In the genomic region with DNA sequence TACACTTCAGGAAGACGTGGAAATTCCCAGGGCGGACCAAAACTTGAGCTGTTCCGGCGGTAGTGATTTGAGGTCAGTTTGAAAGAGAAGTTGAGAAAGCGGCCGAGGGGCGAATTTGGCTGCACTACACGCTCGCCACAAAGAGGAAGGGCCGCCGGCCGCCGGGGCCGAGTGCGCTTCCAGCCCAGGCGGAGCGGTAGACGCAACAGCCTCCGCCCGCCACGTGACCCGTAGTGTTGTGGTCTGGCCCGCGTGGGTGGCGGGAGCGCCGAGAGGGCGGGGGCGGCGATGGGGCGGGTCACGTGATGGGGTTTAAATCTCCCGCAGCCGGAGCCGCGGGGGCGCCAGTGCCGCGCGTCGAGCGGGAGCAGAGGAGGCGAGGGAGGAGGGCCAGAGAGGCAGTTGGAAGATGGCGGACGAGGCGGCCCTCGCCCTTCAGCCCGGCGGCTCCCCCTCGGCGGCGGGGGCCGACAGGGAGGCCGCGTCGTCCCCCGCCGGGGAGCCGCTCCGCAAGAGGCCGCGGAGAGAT, we compare ENCODE assay signal across 1 cellular context.
TF ChIP-seq lines count a peak whose summit lies in the region.

Gene SIRT1, plus strand, starts transcription at position 344 of the 529 bp plus-strand sequence. Its CDS starts 66 bp downstream, at position 410.

TF ChIP-seq in WTC11, 78 proteins besides CTCF, POLR2A, EP300 and RAD21 (continued from another document):
- TF ChIP-seq, protein P1, sequence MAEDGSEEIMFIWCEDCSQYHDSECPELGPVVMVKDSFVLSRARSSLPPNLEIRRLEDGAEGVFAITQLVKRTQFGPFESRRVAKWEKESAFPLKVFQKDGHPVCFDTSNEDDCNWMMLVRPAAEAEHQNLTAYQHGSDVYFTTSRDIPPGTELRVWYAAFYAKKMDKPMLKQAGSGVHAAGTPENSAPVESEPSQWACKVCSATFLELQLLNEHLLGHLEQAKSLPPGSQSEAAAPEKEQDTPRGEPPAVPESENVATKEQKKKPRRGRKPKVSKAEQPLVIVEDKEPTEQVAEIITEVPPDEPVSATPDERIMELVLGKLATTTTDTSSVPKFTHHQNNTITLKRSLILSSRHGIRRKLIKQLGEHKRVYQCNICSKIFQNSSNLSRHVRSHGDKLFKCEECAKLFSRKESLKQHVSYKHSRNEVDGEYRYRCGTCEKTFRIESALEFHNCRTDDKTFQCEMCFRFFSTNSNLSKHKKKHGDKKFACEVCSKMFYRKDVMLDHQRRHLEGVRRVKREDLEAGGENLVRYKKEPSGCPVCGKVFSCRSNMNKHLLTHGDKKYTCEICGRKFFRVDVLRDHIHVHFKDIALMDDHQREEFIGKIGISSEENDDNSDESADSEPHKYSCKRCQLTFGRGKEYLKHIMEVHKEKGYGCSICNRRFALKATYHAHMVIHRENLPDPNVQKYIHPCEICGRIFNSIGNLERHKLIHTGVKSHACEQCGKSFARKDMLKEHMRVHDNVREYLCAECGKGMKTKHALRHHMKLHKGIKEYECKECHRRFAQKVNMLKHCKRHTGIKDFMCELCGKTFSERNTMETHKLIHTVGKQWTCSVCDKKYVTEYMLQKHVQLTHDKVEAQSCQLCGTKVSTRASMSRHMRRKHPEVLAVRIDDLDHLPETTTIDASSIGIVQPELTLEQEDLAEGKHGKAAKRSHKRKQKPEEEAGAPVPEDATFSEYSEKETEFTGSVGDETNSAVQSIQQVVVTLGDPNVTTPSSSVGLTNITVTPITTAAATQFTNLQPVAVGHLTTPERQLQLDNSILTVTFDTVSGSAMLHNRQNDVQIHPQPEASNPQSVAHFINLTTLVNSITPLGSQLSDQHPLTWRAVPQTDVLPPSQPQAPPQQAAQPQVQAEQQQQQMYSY (CRISPR knock-in tag; IDR thresholded peaks at IDR 0.05): no peak
